Comparison of ENCODE assay signal across 2 cellular contexts in genomic region chr7:138440460-138440859, GRCh38.
TF ChIP-seq lines count a peak whose summit lies in the region.

No MANE protein-coding gene starts in this region.

TF ChIP-seq in K562, 482 proteins besides CTCF, POLR2A, EP300 and RAD21:
- TF ChIP-seq TSHZ1 (CRISPR knock-in tag; IDR thresholded peaks at IDR 0.05) (no peak), NKRF (IDR thresholded peaks at IDR 0.05; ENCODE audit: borderline replicate concordance) (no peak), KLF16 (IDR thresholded peaks at IDR 0.05) (no peak), PHF8 (IDR thresholded peaks at IDR 0.05; ENCODE audit: borderline replicate concordance, low read length) (no peak), SPI1 (IDR thresholded peaks at IDR 0.05; ENCODE audit: borderline replicate concordance, low read depth, low read length) (no peak), NEUROD1 (IDR thresholded peaks at IDR 0.05; ENCODE audit: borderline replicate concordance, low read depth, low read length, partially characterized antibody) (no peak), KHSRP (IDR thresholded peaks at IDR 0.05) (no peak), ZEB2 (IDR thresholded peaks at IDR 0.05) (no peak), ATF3 (IDR thresholded peaks at IDR 0.05) (no peak), ATF3 (CRISPR knock-in tag; conservative IDR thresholded peaks at IDR 0.05) (no peak), FOXM1 (IDR thresholded peaks at IDR 0.05; ENCODE audit: low read depth) (no peak), FOXM1 (CRISPR knock-in tag; IDR thresholded peaks at IDR 0.05; ENCODE audit: low read depth) (no peak), GTF2E2 (tag; IDR thresholded peaks at IDR 0.05) (no peak), NBN (IDR thresholded peaks at IDR 0.05; ENCODE audit: low read depth) (no peak), ZNF76 (CRISPR knock-in tag; IDR thresholded peaks at IDR 0.05; ENCODE audit: borderline replicate concordance) (no peak), ZNF707 (CRISPR knock-in tag; conservative IDR thresholded peaks at IDR 0.05) (no peak)

TF ChIP-seq in H1, 55 proteins besides CTCF, POLR2A, EP300 and RAD21:
- TF ChIP-seq CREB1 (IDR thresholded peaks at IDR 0.05) (no peak), POU5F1 (IDR thresholded peaks at IDR 0.05; ENCODE audit: low read depth, low read length) (no peak), MAX (IDR thresholded peaks at IDR 0.05) (no peak), CBX5 (IDR thresholded peaks at IDR 0.05; ENCODE audit: low read depth, low read length) (no peak), TAF1 (IDR thresholded peaks at IDR 0.05; ENCODE audit: low read depth, low read length) (no peak), ATF3 (IDR thresholded peaks at IDR 0.05; ENCODE audit: insufficient read depth, low read depth, low read length) (no peak), KDM1A (IDR thresholded peaks at IDR 0.05; ENCODE audit: borderline replicate concordance, low read length) (no peak), SP1 (IDR thresholded peaks at IDR 0.05; ENCODE audit: low read depth, low read length) (no peak), BCL11A (IDR thresholded peaks at IDR 0.05; ENCODE audit: low read depth in 2 of 2, low read length in 2 of 2) (no peak), ZNF274 (IDR thresholded peaks at IDR 0.05; ENCODE audit: borderline replicate concordance, extremely low read depth, low read length) (no peak), CHD2 (IDR thresholded peaks at IDR 0.05; ENCODE audit: low read length) (no peak), USF2 (IDR thresholded peaks at IDR 0.05; ENCODE audit: low read length) (no peak), TEAD4 (IDR thresholded peaks at IDR 0.05; ENCODE audit: low read depth, low read length) (no peak), TAF7 (optimal IDR thresholded peaks at IDR 0.05; ENCODE audit: borderline replicate concordance, low read depth, low read length) (no peak), EZH2 (IDR thresholded peaks at IDR 0.05; ENCODE audit: low read depth, low read length, severe bottlenecking) (no peak), SP2 (IDR thresholded peaks at IDR 0.05; ENCODE audit: low read length) (no peak), HDAC2 (IDR thresholded peaks at IDR 0.05; ENCODE audit: borderline replicate concordance in 1 of 2, low read depth in 2 of 2, low read length in 2 of 2) (no peak), SIX5 (IDR thresholded peaks at IDR 0.05; ENCODE audit: low read depth, low read length) (no peak), RNF2 (IDR thresholded peaks at IDR 0.05; ENCODE audit: borderline replicate concordance, low read depth, low read length, missing control alignments, poor library complexity, severe bottlenecking) (no peak), E2F6 (IDR thresholded peaks at IDR 0.05) (no peak)
